Comparison of ENCODE assay signal across 9 cellular contexts in genomic region chr14:63852271-63852816, GRCh38. TPM values are rescaled to one million over a fixed set of nuclear protein-coding genes. Genes with fewer than 3 reads are reported as not detected.
DNase-seq lines count a peak whose midpoint lies in the region; ATAC-seq and FAIRE-seq lines count a peak whose summit lies in the region.
"Had no signal": no experiment of that assay in that cellular context is flagged by ENCODE, and none has a peak within 500 bp of the region (broad histone marks: within the 10 kb centered on the region; RNA-seq: fewer than 3 reads in every experiment).

No MANE protein-coding gene starts in this region.

- peak overlapping the region; percentile 96 for H3K4me3 Mint-ChIP-seq in T-helper 2 cell treated with Interferon-gamma antibody and Interleukin-4, amounts not matched to agents 5 μg/mL and 100 μg/mL, for 36 hours

- H3K4me3 ChIP-seq in skeletal muscle satellite cell (ENCODE audit: low read length) = peak overlapping the region; percentile 74

- peaks cover 27% of the 10 kb centered on the region for H3K4me1 Mint-ChIP-seq in T-helper 2 cell treated with Interferon-gamma antibody and Interleukin-4, amounts not matched to agents 5 μg/mL and 100 μg/mL, for 36 hours (ENCODE audit: low read depth)

- peaks cover 51% of the 10 kb centered on the region for H3K27me3 Mint-ChIP-seq in T-helper 2 cell treated with Interferon-gamma antibody and Interleukin-4, amounts not matched to agents 5 μg/mL and 100 μg/mL, for 36 hours (ENCODE audit: low read depth)

- H3K4me2 ChIP-seq in skeletal muscle satellite cell (ENCODE audit: low read length) = peak overlapping the region; percentile 91

- peak; percentile 75 for DNase-seq in DMS 273 (lab: John Stamatoyannopoulos, UW; ENCODE audit: unreplicated experiment)
- no peak for DNase-seq in DMS 273 treated with DMSO at 0.1 percent for 48 hours (lab: John Stamatoyannopoulos, UW)
- DNase-seq in T-helper 2 cell treated with Interferon-gamma antibody and Interleukin-4, amounts not matched to agents 5 μg/mL and 100 μg/mL, for 36 hours (ENCODE audit: low spot score) = no peak
- peak; percentile 33 for DNase-seq in germinal center (ENCODE audit: low spot score)
- DNase-seq in RCC 7860 (ENCODE audit: low spot score) = no peak
- DNase-seq in GDM1 (lab: John Stamatoyannopoulos, UW) = no peak

- H3K27ac Mint-ChIP-seq in T-helper 2 cell treated with Interferon-gamma antibody and Interleukin-4, amounts not matched to agents 5 μg/mL and 100 μg/mL, for 36 hours = peak overlapping the region; percentile 64

- H3K27me3 ChIP-seq in skeletal muscle satellite cell (ENCODE audit: control insufficient read depth, insufficient read depth, low read length) = no peaks in the 10 kb centered on the region

- no peaks in the 10 kb centered on the region for H3K9me3 ChIP-seq in skeletal muscle satellite cell (replicated peaks; ENCODE audit: low read length)

- ATAC-seq in HG03280 (IDR thresholded peaks at IDR 0.05; ENCODE audit: unreplicated experiment) = peak; percentile 2

- no peak for FAIRE-seq in RCC 7860 (lab: Jason Lieb, UNC)
- FAIRE-seq: A204.1 had no signal

- no peaks in the 10 kb centered on the region for H3K36me3 ChIP-seq in skeletal muscle satellite cell (ENCODE audit: insufficient read depth, low read length)

- no peaks in the 10 kb centered on the region for H3K9me3 Mint-ChIP-seq in T-helper 2 cell treated with Interferon-gamma antibody and Interleukin-4, amounts not matched to agents 5 μg/mL and 100 μg/mL, for 36 hours

- H3K36me3 Mint-ChIP-seq in T-helper 2 cell treated with Interferon-gamma antibody and Interleukin-4, amounts not matched to agents 5 μg/mL and 100 μg/mL, for 36 hours (ENCODE audit: low read depth) = peaks cover 8% of the 10 kb centered on the region

- H3K9ac ChIP-seq in skeletal muscle satellite cell (ENCODE audit: low read depth, low read length) = peak overlapping the region; percentile 80

- H3K4me1 ChIP-seq in skeletal muscle satellite cell (ENCODE audit: control insufficient read depth, insufficient read depth, low read length) = peaks cover 7% of the 10 kb centered on the region

RNA-seq across cellular contexts. Expression of gene SYNE2, which starts 0.5 kb away (rescaled TPM):
- total RNA-seq in skeletal muscle satellite cell (2012; rRNA removed) = 3.5 and 7.4 TPM in 2 replicates

Comparison
In these comparisons a context has a peak if more than half of its experiments do, and no peak if none do; other contexts are left out.
1. DNase-seq: peak in DMS 273 (single experiment) and germinal center (single experiment); none in DMS 273 treated with DMSO at 0.1 percent for 48 hours (single experiment), T-helper 2 cell treated with Interferon-gamma antibody and Interleukin-4, amounts not matched to agents 5 μg/mL and 100 μg/mL, for 36 hours (single experiment), RCC 7860 (single experiment) and GDM1 (single experiment).